Comparison of ENCODE assay signal across 2 cellular contexts in genomic region chr17:50977487-50978159, GRCh38.
TF ChIP-seq lines count a peak whose summit lies in the region.

No MANE protein-coding gene starts in this region.

TF ChIP-seq in A549, 52 proteins besides CTCF, POLR2A, EP300 and RAD21 (continued from another document):
- TF ChIP-seq MAX (IDR thresholded peaks at IDR 0.05): no peak
- no peak for TF ChIP-seq ELK1 (IDR thresholded peaks at IDR 0.05; ENCODE audit: low read depth, low read length)
- TF ChIP-seq HOXA7 (CRISPR knock-in tag; IDR thresholded peaks at IDR 0.05): no peak
- TF ChIP-seq HDAC2 (IDR thresholded peaks at IDR 0.05): no peak
- no peak for TF ChIP-seq RNF2 (IDR thresholded peaks at IDR 0.05; ENCODE audit: borderline replicate concordance, low read depth)
- no peak for TF ChIP-seq ZC3H11A (IDR thresholded peaks at IDR 0.05)

TF ChIP-seq in HepG2, 621 proteins besides CTCF, POLR2A, EP300 and RAD21 (continued from another document and continues in another):
- TF ChIP-seq ZNF556 (CRISPR knock-in tag; IDR thresholded peaks at IDR 0.05; ENCODE audit: borderline replicate concordance): peak; percentile 49; the same call in 1 of the 2 replicates
- TF ChIP-seq SMC3 (IDR thresholded peaks at IDR 0.05; ENCODE audit: low read length): no peak
- TF ChIP-seq ZNF256 (CRISPR knock-in tag; conservative IDR thresholded peaks at IDR 0.05): 0 out of 2 replicates have a peak, but pooled peaks have one; percentile 36
- no peak for TF ChIP-seq ATF7 (IDR thresholded peaks at IDR 0.05)
- TF ChIP-seq ATF7 (CRISPR knock-in tag; IDR thresholded peaks at IDR 0.05): no peak
- no peak for TF ChIP-seq ZNF33B (CRISPR knock-in tag; IDR thresholded peaks at IDR 0.05)
- TF ChIP-seq, protein P1, sequence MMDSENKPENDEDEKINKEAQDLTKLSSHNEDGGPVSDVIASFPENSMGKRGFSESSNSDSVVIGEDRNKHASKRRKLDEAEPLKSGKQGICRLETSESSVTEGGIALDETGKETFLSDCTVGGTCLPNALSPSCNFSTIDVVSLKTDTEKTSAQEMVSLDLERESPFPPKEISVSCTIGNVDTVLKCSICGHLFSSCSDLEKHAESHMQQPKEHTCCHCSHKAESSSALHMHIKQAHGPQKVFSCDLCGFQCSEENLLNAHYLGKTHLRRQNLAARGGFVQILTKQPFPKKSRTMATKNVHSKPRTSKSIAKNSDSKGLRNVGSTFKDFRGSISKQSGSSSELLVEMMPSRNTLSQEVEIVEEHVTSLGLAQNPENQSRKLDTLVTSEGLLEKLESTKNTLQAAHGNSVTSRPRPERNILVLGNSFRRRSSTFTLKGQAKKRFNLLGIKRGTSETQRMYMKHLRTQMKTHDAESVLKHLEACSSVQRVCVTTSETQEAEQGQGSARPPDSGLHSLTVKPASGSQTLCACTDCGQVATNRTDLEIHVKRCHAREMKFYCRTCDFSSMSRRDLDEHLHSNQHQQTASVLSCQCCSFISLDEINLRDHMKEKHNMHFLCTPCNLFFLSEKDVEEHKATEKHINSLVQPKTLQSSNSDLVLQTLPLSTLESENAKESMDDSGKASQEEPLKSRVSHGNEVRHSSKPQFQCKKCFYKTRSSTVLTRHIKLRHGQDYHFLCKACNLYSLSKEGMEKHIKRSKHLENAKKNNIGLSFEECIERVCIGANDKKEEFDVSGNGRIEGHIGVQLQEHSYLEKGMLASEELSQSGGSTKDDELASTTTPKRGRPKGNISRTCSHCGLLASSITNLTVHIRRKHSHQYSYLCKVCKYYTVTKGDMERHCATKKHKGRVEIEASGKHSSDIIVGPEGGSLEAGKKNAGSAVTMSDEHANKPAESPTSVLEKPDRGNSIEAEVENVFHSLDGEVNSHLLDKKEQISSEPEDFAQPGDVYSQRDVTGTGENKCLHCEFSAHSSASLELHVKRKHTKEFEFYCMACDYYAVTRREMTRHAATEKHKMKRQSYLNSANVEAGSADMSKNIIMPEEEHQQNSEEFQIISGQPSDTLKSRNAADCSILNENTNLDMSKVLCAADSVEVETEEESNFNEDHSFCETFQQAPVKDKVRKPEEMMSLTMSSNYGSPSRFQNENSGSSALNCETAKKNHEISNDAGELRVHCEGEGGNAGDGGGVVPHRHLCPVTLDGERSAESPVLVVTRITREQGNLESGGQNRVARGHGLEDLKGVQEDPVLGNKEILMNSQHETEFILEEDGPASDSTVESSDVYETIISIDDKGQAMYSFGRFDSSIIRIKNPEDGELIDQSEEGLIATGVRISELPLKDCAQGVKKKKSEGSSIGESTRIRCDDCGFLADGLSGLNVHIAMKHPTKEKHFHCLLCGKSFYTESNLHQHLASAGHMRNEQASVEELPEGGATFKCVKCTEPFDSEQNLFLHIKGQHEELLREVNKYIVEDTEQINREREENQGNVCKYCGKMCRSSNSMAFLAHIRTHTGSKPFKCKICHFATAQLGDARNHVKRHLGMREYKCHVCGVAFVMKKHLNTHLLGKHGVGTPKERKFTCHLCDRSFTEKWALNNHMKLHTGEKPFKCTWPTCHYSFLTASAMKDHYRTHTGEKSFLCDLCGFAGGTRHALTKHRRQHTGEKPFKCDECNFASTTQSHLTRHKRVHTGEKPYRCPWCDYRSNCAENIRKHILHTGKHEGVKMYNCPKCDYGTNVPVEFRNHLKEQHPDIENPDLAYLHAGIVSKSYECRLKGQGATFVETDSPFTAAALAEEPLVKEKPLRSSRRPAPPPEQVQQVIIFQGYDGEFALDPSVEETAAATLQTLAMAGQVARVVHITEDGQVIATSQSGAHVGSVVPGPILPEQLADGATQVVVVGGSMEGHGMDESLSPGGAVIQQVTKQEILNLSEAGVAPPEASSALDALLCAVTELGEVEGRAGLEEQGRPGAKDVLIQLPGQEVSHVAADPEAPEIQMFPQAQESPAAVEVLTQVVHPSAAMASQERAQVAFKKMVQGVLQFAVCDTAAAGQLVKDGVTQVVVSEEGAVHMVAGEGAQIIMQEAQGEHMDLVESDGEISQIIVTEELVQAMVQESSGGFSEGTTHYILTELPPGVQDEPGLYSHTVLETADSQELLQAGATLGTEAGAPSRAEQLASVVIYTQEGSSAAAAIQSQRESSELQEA (CRISPR knock-in tag; IDR thresholded peaks at IDR 0.05; ENCODE audit: not compliant biosample characterization): no peak
- TF ChIP-seq GZF1 (CRISPR knock-in tag; IDR thresholded peaks at IDR 0.05): no peak
- peak; percentile 36; the same call in 1 of the 2 replicates for TF ChIP-seq ZNF350 (CRISPR knock-in tag; IDR thresholded peaks at IDR 0.05; ENCODE audit: borderline replicate concordance, low read depth)
- TF ChIP-seq ARNTL (CRISPR knock-in tag; IDR thresholded peaks at IDR 0.05): 0 out of 2 replicates have a peak, but pooled peaks have one; percentile 41
- TF ChIP-seq ZNF335 (CRISPR knock-in tag; IDR thresholded peaks at IDR 0.05): no peak
- TF ChIP-seq ZNF263 (CRISPR knock-in tag; IDR thresholded peaks at IDR 0.05): peak; percentile 47; the same call in 1 of the 2 replicates
- no peak for TF ChIP-seq REST (IDR thresholded peaks at IDR 0.05; ENCODE audit: borderline replicate concordance in 1 of 2, low read depth in 1 of 2, low read length in 2 of 2)
- TF ChIP-seq, protein P2, sequence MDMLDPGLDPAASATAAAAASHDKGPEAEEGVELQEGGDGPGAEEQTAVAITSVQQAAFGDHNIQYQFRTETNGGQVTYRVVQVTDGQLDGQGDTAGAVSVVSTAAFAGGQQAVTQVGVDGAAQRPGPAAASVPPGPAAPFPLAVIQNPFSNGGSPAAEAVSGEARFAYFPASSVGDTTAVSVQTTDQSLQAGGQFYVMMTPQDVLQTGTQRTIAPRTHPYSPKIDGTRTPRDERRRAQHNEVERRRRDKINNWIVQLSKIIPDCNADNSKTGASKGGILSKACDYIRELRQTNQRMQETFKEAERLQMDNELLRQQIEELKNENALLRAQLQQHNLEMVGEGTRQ (IDR thresholded peaks at IDR 0.05; ENCODE audit: low read depth, low read length): no peak
- TF ChIP-seq, protein P2 (CRISPR knock-in tag; IDR thresholded peaks at IDR 0.05; ENCODE audit: borderline replicate concordance): no peak
- TF ChIP-seq, protein P3, sequence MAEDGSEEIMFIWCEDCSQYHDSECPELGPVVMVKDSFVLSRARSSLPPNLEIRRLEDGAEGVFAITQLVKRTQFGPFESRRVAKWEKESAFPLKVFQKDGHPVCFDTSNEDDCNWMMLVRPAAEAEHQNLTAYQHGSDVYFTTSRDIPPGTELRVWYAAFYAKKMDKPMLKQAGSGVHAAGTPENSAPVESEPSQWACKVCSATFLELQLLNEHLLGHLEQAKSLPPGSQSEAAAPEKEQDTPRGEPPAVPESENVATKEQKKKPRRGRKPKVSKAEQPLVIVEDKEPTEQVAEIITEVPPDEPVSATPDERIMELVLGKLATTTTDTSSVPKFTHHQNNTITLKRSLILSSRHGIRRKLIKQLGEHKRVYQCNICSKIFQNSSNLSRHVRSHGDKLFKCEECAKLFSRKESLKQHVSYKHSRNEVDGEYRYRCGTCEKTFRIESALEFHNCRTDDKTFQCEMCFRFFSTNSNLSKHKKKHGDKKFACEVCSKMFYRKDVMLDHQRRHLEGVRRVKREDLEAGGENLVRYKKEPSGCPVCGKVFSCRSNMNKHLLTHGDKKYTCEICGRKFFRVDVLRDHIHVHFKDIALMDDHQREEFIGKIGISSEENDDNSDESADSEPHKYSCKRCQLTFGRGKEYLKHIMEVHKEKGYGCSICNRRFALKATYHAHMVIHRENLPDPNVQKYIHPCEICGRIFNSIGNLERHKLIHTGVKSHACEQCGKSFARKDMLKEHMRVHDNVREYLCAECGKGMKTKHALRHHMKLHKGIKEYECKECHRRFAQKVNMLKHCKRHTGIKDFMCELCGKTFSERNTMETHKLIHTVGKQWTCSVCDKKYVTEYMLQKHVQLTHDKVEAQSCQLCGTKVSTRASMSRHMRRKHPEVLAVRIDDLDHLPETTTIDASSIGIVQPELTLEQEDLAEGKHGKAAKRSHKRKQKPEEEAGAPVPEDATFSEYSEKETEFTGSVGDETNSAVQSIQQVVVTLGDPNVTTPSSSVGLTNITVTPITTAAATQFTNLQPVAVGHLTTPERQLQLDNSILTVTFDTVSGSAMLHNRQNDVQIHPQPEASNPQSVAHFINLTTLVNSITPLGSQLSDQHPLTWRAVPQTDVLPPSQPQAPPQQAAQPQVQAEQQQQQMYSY (CRISPR knock-in tag; IDR thresholded peaks at IDR 0.05): no peak
- TF ChIP-seq ATM (IDR thresholded peaks at IDR 0.05; ENCODE audit: borderline replicate concordance): no peak
- no peak for TF ChIP-seq MXD4 (CRISPR knock-in tag; IDR thresholded peaks at IDR 0.05)
- peak; percentile 68; the same call in 1 of the 2 replicates for TF ChIP-seq MYC (CRISPR knock-in tag; IDR thresholded peaks at IDR 0.05; ENCODE audit: borderline replicate concordance)
- TF ChIP-seq LCORL (IDR thresholded peaks at IDR 0.05): no peak
- TF ChIP-seq LCORL (CRISPR knock-in tag; IDR thresholded peaks at IDR 0.05): peak; percentile 40; the same call in 1 of the 2 replicates
- 0 out of 2 replicates have a peak, but pooled peaks have one; percentile 19 for TF ChIP-seq ZBTB20 (CRISPR knock-in tag; IDR thresholded peaks at IDR 0.05; ENCODE audit: borderline replicate concordance, low read depth)
- TF ChIP-seq BCL6 (CRISPR knock-in tag; IDR thresholded peaks at IDR 0.05): peak; percentile 29; the same call in 1 of the 2 replicates
- no peak for TF ChIP-seq ARID2 (CRISPR knock-in tag; IDR thresholded peaks at IDR 0.05; ENCODE audit: borderline replicate concordance)
- TF ChIP-seq ZNF160 (CRISPR knock-in tag; IDR thresholded peaks at IDR 0.05): no peak
- TF ChIP-seq, protein P4, sequence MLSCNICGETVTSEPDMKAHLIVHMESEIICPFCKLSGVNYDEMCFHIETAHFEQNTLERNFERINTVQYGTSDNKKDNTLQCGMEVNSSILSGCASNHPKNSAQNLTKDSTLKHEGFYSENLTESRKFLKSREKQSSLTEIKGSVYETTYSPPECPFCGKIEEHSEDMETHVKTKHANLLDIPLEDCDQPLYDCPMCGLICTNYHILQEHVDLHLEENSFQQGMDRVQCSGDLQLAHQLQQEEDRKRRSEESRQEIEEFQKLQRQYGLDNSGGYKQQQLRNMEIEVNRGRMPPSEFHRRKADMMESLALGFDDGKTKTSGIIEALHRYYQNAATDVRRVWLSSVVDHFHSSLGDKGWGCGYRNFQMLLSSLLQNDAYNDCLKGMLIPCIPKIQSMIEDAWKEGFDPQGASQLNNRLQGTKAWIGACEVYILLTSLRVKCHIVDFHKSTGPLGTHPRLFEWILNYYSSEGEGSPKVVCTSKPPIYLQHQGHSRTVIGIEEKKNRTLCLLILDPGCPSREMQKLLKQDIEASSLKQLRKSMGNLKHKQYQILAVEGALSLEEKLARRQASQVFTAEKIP (CRISPR knock-in tag; IDR thresholded peaks at IDR 0.05; ENCODE audit: borderline replicate concordance): no peak
- TF ChIP-seq ATF1 (CRISPR knock-in tag; IDR thresholded peaks at IDR 0.05): no peak
- TF ChIP-seq TEAD3 (CRISPR knock-in tag; optimal IDR thresholded peaks at IDR 0.05; ENCODE audit: borderline replicate concordance): peak; percentile 91
- no peak for TF ChIP-seq SRSF9 (IDR thresholded peaks at IDR 0.05; ENCODE audit: borderline replicate concordance, insufficient read depth, low read depth, low read length, poor library complexity, severe bottlenecking)
- TF ChIP-seq PAX8 (CRISPR knock-in tag; IDR thresholded peaks at IDR 0.05; ENCODE audit: borderline replicate concordance): no peak
- no peak for TF ChIP-seq NR3C1 (CRISPR knock-in tag; IDR thresholded peaks at IDR 0.05)
- peak; percentile 45; the same call in 1 of the 2 replicates for TF ChIP-seq TFDP2 (CRISPR knock-in tag; IDR thresholded peaks at IDR 0.05)
- peak; percentile 46; the same call in 1 of the 2 replicates for TF ChIP-seq ZBTB25 (CRISPR knock-in tag; IDR thresholded peaks at IDR 0.05)
- TF ChIP-seq, protein P5, sequence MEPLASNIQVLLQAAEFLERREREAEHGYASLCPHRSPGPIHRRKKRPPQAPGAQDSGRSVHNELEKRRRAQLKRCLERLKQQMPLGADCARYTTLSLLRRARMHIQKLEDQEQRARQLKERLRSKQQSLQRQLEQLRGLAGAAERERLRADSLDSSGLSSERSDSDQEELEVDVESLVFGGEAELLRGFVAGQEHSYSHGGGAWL (CRISPR knock-in tag; IDR thresholded peaks at IDR 0.05): no peak
